In the genomic region with DNA sequence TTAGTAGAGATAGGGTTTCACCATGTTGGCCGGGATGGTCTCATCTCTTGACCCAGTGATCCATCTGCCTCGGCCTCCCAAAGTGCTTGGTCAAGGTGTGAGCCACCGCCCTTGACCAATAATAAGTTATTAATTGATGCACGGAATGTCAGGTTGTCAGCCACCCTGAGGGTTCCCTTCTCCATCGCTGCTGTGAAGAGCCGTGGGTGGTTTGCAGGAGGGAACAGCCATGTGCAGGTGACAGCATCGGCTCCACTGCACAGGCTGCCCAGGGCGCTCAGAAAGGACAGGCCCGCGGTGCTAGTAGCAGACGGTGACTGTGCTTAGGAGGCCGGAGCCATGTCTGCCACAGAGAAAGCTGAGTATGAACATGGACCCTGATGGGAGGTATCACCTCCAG, we compare ENCODE assay signal across 18 cellular contexts.
DNase-seq lines count a peak whose midpoint lies in the region; ATAC-seq and TF ChIP-seq lines count a peak whose summit lies in the region.
"Had no signal": no experiment of that assay in that cellular context is flagged by ENCODE, and none has a peak within 500 bp of the region (broad histone marks: within the 10 kb centered on the region; RNA-seq: fewer than 3 reads in every experiment).

No MANE protein-coding gene starts in this region.

- no peak overlapping the region for H3K27ac Mint-ChIP-seq in activated naive CD8-positive, alpha-beta T cell treated with anti-CD3 and anti-CD28 coated beads, Interleukin-2, amount 10 ng/mL, durations not matched to agents 7 days and 5 days
- no peak overlapping the region for H3K27ac Mint-ChIP-seq in activated naive CD8-positive, alpha-beta T cell treated with anti-CD3 and anti-CD28 coated beads for 36 hours
- peak overlapping the region; percentile 50 for H3K27ac Mint-ChIP-seq in neural progenitor cell
- H3K27ac Mint-ChIP-seq: CD8-positive, alpha-beta memory T cell had no signal

- no peaks in the 10 kb centered on the region for H3K27me3 Mint-ChIP-seq in activated naive CD8-positive, alpha-beta T cell treated with anti-CD3 and anti-CD28 coated beads, Interleukin-2, amount 10 ng/mL, durations not matched to agents 7 days and 5 days
- H3K27me3 Mint-ChIP-seq in activated naive CD8-positive, alpha-beta T cell treated with anti-CD3 and anti-CD28 coated beads for 36 hours: no peaks in the 10 kb centered on the region
- H3K27me3 Mint-ChIP-seq in neural progenitor cell (ENCODE audit: insufficient read depth, low read depth): peaks cover 4% of the 10 kb centered on the region

- H3K4me3 ChIP-seq in ascending aorta: no peak overlapping the region
- H3K4me3 ChIP-seq in neural progenitor cell: no peak overlapping the region
- H3K4me3 ChIP-seq in tibial artery: no peak overlapping the region
- no peak overlapping the region for H3K4me3 ChIP-seq in tibial nerve
- H3K4me3 ChIP-seq: A549; BLaER1 treated with 17β-estradiol and CSF1 and Interleukin-3, amounts not matched to agents 10 nM and 100 nM had no signal

- peaks cover 28 to 62% of the 10 kb centered on the region in 2 donors for H3K4me1 ChIP-seq in ascending aorta
- H3K4me1 ChIP-seq in neural progenitor cell: no peaks in the 10 kb centered on the region
- peaks cover 0 to 70% (median 53%) of the 10 kb centered on the region in 4 donors for H3K4me1 ChIP-seq in tibial artery
- peaks cover 0 to 31% (median 0%) of the 10 kb centered on the region in 4 donors for H3K4me1 ChIP-seq in tibial nerve
- H3K4me1 ChIP-seq: A549; BLaER1 treated with 17β-estradiol and CSF1 and Interleukin-3, amounts not matched to agents 10 nM and 100 nM had no signal

- H3K9me3 Mint-ChIP-seq in activated naive CD8-positive, alpha-beta T cell treated with anti-CD3 and anti-CD28 coated beads, Interleukin-2, amount 10 ng/mL, durations not matched to agents 7 days and 5 days: no peaks in the 10 kb centered on the region
- no peaks in the 10 kb centered on the region for H3K9me3 Mint-ChIP-seq in activated naive CD8-positive, alpha-beta T cell treated with anti-CD3 and anti-CD28 coated beads for 36 hours
- H3K9me3 Mint-ChIP-seq in neural progenitor cell: no peaks in the 10 kb centered on the region
- H3K9me3 Mint-ChIP-seq: CD8-positive, alpha-beta memory T cell had no signal

- no peak overlapping the region for H3K4me2 ChIP-seq in neural progenitor cell
- H3K4me2 ChIP-seq: A549; BLaER1 treated with 17β-estradiol and CSF1 and Interleukin-3, amounts not matched to agents 10 nM and 100 nM had no signal

- intact Hi-C loops in ascending aorta (cut with DNase I) (loop anchor here (5.0 kb wide), 1 partner anchor 436 kb away; no protein-coding TSS in a partner anchor), tibial artery (cut with DNase I; ENCODE audit: low total_unique reads) (no loop called here)

- POLR2A ChIA-PET in activated naive CD8-positive, alpha-beta T cell treated with anti-CD3 and anti-CD28 coated beads, Interleukin-2, amount 10 ng/mL, durations not matched to agents 7 days and 5 days (lab: Charles Lee): no interaction called here

- no peak for TF ChIP-seq CTCF in ascending aorta (IDR thresholded peaks at IDR 0.05)
- TF ChIP-seq CTCF in neural progenitor cell (IDR thresholded peaks at IDR 0.05): no peak
- no peak for TF ChIP-seq CTCF in tibial artery (IDR thresholded peaks at IDR 0.05)
- TF ChIP-seq CTCF in tibial nerve (IDR thresholded peaks at IDR 0.05): no peak

- DNase-seq in activated naive CD8-positive, alpha-beta T cell treated with anti-CD3 and anti-CD28 coated beads, Interleukin-2, amount 10 ng/mL, durations not matched to agents 7 days and 5 days: peak; percentile 10
- no peak for DNase-seq in activated naive CD8-positive, alpha-beta T cell treated with anti-CD3 and anti-CD28 coated beads for 36 hours
- DNase-seq in ascending aorta (ENCODE audit: low spot score in 2 of 2) (peak in 1 of 2 donors; percentile 5), neural progenitor cell (ENCODE audit: low spot score) (no peak), tibial artery (peak; percentile 7 to 46), tibial nerve (ENCODE audit: low spot score in 2 of 2) (no peak)
- no peak for DNase-seq in stimulated activated CD4-positive, alpha-beta T cell treated with anti-CD3 and anti-CD28 coated beads, Interleukin-4, amount 100 ng/mL, for 1 hour
- DNase-seq: CD8-positive, alpha-beta memory T cell; KG1; NCI-H1436; NCI-H2029 treated with DMSO at 0.1 percent for 48 hours; NCI-H748 treated with DMSO at 0.1 percent for 48 hours; PC-3 had no signal

- H3K4me3 Mint-ChIP-seq in activated naive CD8-positive, alpha-beta T cell treated with anti-CD3 and anti-CD28 coated beads, Interleukin-2, amount 10 ng/mL, durations not matched to agents 7 days and 5 days: no peak overlapping the region
- H3K4me3 Mint-ChIP-seq in activated naive CD8-positive, alpha-beta T cell treated with anti-CD3 and anti-CD28 coated beads for 36 hours: no peak overlapping the region
- H3K4me3 Mint-ChIP-seq in neural progenitor cell: no peak overlapping the region
- H3K4me3 Mint-ChIP-seq: CD8-positive, alpha-beta memory T cell had no signal

- H3K79me2 ChIP-seq in neural progenitor cell (ENCODE audit: low read depth): no peaks in the 10 kb centered on the region

- no peaks in the 10 kb centered on the region for H3K9me3 ChIP-seq in ascending aorta
- no peaks in the 10 kb centered on the region for H3K9me3 ChIP-seq in neural progenitor cell (ENCODE audit: low read depth)
- H3K9me3 ChIP-seq in tibial artery: no peaks in the 10 kb centered on the region
- no peaks in the 10 kb centered on the region for H3K9me3 ChIP-seq in tibial nerve
- H3K9me3 ChIP-seq: A549; BLaER1 treated with 17β-estradiol and CSF1 and Interleukin-3, amounts not matched to agents 10 nM and 100 nM had no signal

- H3F3A ChIP-seq in neural progenitor cell (ENCODE audit: low read depth): no peaks in the 10 kb centered on the region

- H3K36me3 ChIP-seq in ascending aorta: no peaks in the 10 kb centered on the region
- no peaks in the 10 kb centered on the region for H3K36me3 ChIP-seq in neural progenitor cell
- H3K36me3 ChIP-seq in tibial artery: no peaks in the 10 kb centered on the region
- H3K36me3 ChIP-seq in tibial nerve: no peaks in the 10 kb centered on the region
- H3K36me3 ChIP-seq: BLaER1 treated with 17β-estradiol and CSF1 and Interleukin-3, amounts not matched to agents 10 nM and 100 nM had no signal

- H3K9ac ChIP-seq in neural progenitor cell: no peak overlapping the region
- H3K9ac ChIP-seq: BLaER1 treated with 17β-estradiol and CSF1 and Interleukin-3, amounts not matched to agents 10 nM and 100 nM had no signal

- no peaks in the 10 kb centered on the region for H3K4me1 Mint-ChIP-seq in activated naive CD8-positive, alpha-beta T cell treated with anti-CD3 and anti-CD28 coated beads, Interleukin-2, amount 10 ng/mL, durations not matched to agents 7 days and 5 days
- H3K4me1 Mint-ChIP-seq in activated naive CD8-positive, alpha-beta T cell treated with anti-CD3 and anti-CD28 coated beads for 36 hours: no peaks in the 10 kb centered on the region
- H3K4me1 Mint-ChIP-seq in neural progenitor cell: peaks cover 33% of the 10 kb centered on the region
- H3K4me1 Mint-ChIP-seq: CD8-positive, alpha-beta memory T cell had no signal

- H3K27me3 ChIP-seq in ascending aorta: no peaks in the 10 kb centered on the region
- H3K27me3 ChIP-seq in neural progenitor cell: no peaks in the 10 kb centered on the region
- no peaks in the 10 kb centered on the region for H3K27me3 ChIP-seq in tibial artery
- no peaks in the 10 kb centered on the region for H3K27me3 ChIP-seq in tibial nerve
- H3K27me3 ChIP-seq: BLaER1 treated with 17β-estradiol and CSF1 and Interleukin-3, amounts not matched to agents 10 nM and 100 nM had no signal

- ATAC-seq in activated naive CD8-positive, alpha-beta T cell treated with anti-CD3 and anti-CD28 coated beads, Interleukin-2, amount 10 ng/mL, durations not matched to agents 7 days and 5 days (ENCODE audit: low read depth): no peak
- ATAC-seq in HG02678 (IDR thresholded peaks at IDR 0.05; ENCODE audit: unreplicated experiment): no peak
- ATAC-seq: A549, HCT116, PC-3 had no signal

- no peak overlapping the region for H2AFZ ChIP-seq in neural progenitor cell (replicated peaks)

- H3K36me3 Mint-ChIP-seq in activated naive CD8-positive, alpha-beta T cell treated with anti-CD3 and anti-CD28 coated beads, Interleukin-2, amount 10 ng/mL, durations not matched to agents 7 days and 5 days: no peaks in the 10 kb centered on the region
- no peaks in the 10 kb centered on the region for H3K36me3 Mint-ChIP-seq in activated naive CD8-positive, alpha-beta T cell treated with anti-CD3 and anti-CD28 coated beads for 36 hours
- no peaks in the 10 kb centered on the region for H3K36me3 Mint-ChIP-seq in neural progenitor cell
- H3K36me3 Mint-ChIP-seq: CD8-positive, alpha-beta memory T cell had no signal

- WGBS in tibial nerve, 2 donors: 93 to 97% methylated on average over 12 of the region's 12 CpGs

- peak overlapping the region; percentile 84 to 86 for H3K27ac ChIP-seq in ascending aorta
- no peak overlapping the region for H3K27ac ChIP-seq in neural progenitor cell
- peak overlapping the region; percentile 70 to 71 for H3K27ac ChIP-seq in tibial artery
- no peak overlapping the region for H3K27ac ChIP-seq in tibial nerve
- H3K27ac ChIP-seq: A549; BLaER1 treated with 17β-estradiol and CSF1 and Interleukin-3, amounts not matched to agents 10 nM and 100 nM; RWPE1 had no signal

- no peak for TF ChIP-seq EP300 in tibial nerve (IDR thresholded peaks at IDR 0.05)

- TF ChIP-seq POLR2A in tibial nerve (IDR thresholded peaks at IDR 0.05): no peak

- H4K20me1 ChIP-seq in neural progenitor cell (ENCODE audit: low read depth): no peaks in the 10 kb centered on the region

Comparison
In these comparisons a context has a peak if more than half of its experiments do, and no peak if none do; other contexts are left out.
1. DNase-seq: peak in activated naive CD8-positive, alpha-beta T cell treated with anti-CD3 and anti-CD28 coated beads, Interleukin-2, amount 10 ng/mL, durations not matched to agents 7 days and 5 days (single experiment) and tibial artery (2 of 2); none in activated naive CD8-positive, alpha-beta T cell treated with anti-CD3 and anti-CD28 coated beads for 36 hours (single experiment), neural progenitor cell (single experiment), tibial nerve (0 of 2) and stimulated activated CD4-positive, alpha-beta T cell treated with anti-CD3 and anti-CD28 coated beads, Interleukin-4, amount 100 ng/mL, for 1 hour (single experiment).
2. H3K27ac ChIP-seq: peak in ascending aorta (2 of 2) and tibial artery (2 of 2); none in neural progenitor cell (single experiment) and tibial nerve (0 of 4).